1 cellular context compared by ENCODE assay signal in genomic region chr2:54904836-54905235, GRCh38.
TF ChIP-seq lines count a peak whose summit lies in the region.

No MANE protein-coding gene starts in this region.

TF ChIP-seq in A549, 52 proteins besides CTCF, POLR2A, EP300 and RAD21 (continued from another document):
- TF ChIP-seq PBX3 (IDR thresholded peaks at IDR 0.05) (no peak), TP53 (CRISPR knock-in tag; IDR thresholded peaks at IDR 0.05) (no peak), SMC3 (IDR thresholded peaks at IDR 0.05) (no peak), HES2 (IDR thresholded peaks at IDR 0.05) (no peak)
TF ChIP-seq in A549: peak in this region for 0.
